1 cellular context compared by ENCODE assay signal in the genomic region with DNA sequence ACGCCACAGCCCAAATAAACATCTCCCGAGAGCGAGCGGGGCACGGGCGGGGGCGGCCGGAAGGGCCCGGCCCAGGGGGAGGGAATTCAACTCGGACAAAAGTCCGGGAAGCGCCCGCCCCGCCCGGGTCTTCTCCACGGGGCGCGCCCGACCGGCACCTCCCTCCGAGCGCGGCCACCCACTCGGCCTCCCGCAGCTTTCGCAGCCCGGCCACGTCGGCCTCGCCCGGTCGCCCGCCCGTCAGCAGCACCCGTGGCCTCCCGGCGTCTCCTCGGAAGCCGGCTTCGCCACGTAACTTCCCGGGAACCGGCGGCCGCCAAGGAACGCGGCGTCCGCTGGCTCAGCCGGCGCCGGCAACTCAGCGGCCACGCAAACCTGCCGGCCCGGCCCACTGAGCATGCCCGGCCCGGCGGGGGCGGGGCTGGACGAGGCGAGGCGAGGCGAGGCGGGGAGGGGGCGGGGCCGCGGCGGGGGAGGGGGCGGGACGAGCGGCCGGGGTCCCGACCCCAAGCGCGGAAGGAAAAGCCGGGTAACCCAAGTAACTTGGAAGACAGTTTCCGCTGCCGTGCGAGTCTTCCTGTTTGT.
TF ChIP-seq lines count a peak whose summit lies in the region.

A gene (minus strand): TSS at position 369 of the 585 bp plus-strand sequence. CDS start 440 bp downstream, outside the sequence.

TF ChIP-seq in WTC11, 78 proteins besides CTCF, POLR2A, EP300 and RAD21 (continued from another document):
- TF ChIP-seq, protein P1, sequence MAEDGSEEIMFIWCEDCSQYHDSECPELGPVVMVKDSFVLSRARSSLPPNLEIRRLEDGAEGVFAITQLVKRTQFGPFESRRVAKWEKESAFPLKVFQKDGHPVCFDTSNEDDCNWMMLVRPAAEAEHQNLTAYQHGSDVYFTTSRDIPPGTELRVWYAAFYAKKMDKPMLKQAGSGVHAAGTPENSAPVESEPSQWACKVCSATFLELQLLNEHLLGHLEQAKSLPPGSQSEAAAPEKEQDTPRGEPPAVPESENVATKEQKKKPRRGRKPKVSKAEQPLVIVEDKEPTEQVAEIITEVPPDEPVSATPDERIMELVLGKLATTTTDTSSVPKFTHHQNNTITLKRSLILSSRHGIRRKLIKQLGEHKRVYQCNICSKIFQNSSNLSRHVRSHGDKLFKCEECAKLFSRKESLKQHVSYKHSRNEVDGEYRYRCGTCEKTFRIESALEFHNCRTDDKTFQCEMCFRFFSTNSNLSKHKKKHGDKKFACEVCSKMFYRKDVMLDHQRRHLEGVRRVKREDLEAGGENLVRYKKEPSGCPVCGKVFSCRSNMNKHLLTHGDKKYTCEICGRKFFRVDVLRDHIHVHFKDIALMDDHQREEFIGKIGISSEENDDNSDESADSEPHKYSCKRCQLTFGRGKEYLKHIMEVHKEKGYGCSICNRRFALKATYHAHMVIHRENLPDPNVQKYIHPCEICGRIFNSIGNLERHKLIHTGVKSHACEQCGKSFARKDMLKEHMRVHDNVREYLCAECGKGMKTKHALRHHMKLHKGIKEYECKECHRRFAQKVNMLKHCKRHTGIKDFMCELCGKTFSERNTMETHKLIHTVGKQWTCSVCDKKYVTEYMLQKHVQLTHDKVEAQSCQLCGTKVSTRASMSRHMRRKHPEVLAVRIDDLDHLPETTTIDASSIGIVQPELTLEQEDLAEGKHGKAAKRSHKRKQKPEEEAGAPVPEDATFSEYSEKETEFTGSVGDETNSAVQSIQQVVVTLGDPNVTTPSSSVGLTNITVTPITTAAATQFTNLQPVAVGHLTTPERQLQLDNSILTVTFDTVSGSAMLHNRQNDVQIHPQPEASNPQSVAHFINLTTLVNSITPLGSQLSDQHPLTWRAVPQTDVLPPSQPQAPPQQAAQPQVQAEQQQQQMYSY (CRISPR knock-in tag; IDR thresholded peaks at IDR 0.05): no peak
- 0 out of 2 replicates have a peak, but pooled peaks have one; percentile 26 for TF ChIP-seq GABPB1 (CRISPR knock-in tag; IDR thresholded peaks at IDR 0.05)
- no peak for TF ChIP-seq KAT7 (CRISPR knock-in tag; IDR thresholded peaks at IDR 0.05; ENCODE audit: borderline replicate concordance)
- no peak for TF ChIP-seq IRF2 (CRISPR knock-in tag; IDR thresholded peaks at IDR 0.05; ENCODE audit: borderline replicate concordance, low read depth)
- TF ChIP-seq, protein P2, sequence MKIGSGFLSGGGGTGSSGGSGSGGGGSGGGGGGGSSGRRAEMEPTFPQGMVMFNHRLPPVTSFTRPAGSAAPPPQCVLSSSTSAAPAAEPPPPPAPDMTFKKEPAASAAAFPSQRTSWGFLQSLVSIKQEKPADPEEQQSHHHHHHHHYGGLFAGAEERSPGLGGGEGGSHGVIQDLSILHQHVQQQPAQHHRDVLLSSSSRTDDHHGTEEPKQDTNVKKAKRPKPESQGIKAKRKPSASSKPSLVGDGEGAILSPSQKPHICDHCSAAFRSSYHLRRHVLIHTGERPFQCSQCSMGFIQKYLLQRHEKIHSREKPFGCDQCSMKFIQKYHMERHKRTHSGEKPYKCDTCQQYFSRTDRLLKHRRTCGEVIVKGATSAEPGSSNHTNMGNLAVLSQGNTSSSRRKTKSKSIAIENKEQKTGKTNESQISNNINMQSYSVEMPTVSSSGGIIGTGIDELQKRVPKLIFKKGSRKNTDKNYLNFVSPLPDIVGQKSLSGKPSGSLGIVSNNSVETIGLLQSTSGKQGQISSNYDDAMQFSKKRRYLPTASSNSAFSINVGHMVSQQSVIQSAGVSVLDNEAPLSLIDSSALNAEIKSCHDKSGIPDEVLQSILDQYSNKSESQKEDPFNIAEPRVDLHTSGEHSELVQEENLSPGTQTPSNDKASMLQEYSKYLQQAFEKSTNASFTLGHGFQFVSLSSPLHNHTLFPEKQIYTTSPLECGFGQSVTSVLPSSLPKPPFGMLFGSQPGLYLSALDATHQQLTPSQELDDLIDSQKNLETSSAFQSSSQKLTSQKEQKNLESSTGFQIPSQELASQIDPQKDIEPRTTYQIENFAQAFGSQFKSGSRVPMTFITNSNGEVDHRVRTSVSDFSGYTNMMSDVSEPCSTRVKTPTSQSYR (CRISPR knock-in tag; IDR thresholded peaks at IDR 0.05): no peak
- TF ChIP-seq ETV6 (CRISPR knock-in tag; IDR thresholded peaks at IDR 0.05): no peak
- TF ChIP-seq ZNF416 (CRISPR knock-in tag; IDR thresholded peaks at IDR 0.05): peak; percentile 41; the same call in 1 of the 2 replicates
TF ChIP-seq in WTC11: peak in this region for 14.
